1 cellular context compared by ENCODE assay signal in genomic region chr22:19126874-19127273, GRCh38.
TF ChIP-seq lines count a peak whose summit lies in the region.

No MANE protein-coding gene starts in this region.

TF ChIP-seq in HepG2, 621 proteins besides CTCF, POLR2A, EP300 and RAD21:
- no peak for TF ChIP-seq ZNF24 (IDR thresholded peaks at IDR 0.05)
